ENCODE assay signal across 8 cellular contexts in the genomic region with DNA sequence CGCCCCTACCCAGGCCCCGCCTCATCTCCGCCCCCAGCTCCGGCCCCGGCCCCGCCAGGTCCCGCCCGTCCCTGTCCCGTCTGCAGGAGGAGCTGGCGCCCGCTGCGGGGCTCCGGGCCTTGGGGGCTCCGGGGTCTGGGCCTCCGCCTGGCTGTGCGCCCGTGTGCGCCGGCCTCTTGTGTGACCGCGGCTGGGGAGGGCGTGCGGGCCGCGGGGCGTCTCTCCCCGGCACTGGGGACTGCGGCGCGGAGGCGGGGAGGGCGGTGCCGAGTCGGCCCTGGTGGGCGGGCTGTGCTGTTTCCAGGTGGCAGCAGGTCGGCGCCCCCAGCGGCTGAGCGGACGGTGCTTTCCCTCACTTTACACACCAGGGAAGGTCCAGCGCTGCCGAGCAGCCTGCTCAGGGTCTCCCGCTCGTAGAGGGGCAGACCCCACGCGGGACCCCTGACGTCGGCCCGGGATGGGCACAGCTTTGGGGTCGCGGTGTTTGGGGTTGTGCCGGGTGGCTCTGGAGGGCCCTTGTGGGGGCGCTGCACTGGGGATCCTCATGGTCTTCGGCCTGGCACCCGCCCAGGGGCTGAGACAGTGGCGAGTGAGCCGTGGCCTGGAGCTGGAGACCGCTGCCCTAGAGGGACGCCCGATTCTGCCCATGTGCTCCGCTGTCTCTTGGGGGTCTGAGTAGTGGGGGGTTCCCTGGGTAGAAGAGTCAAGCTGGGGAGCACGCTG. TPM values are rescaled to one million over a fixed set of nuclear protein-coding genes. Genes with fewer than 3 reads are reported as not detected.
DNase-seq lines count a peak whose midpoint lies in the region; ATAC-seq and TF ChIP-seq lines count a peak whose summit lies in the region.

No MANE protein-coding gene starts in this region.

- ATAC-seq in GM18907 (IDR thresholded peaks at IDR 0.05; ENCODE audit: unreplicated experiment) (peak; percentile 77), HG03135 (IDR thresholded peaks at IDR 0.05; ENCODE audit: unreplicated experiment) (peak; percentile 72)

- peak; percentile 8 for TF ChIP-seq CTCF in AG09319 (IDR thresholded peaks at IDR 0.05; ENCODE audit: low read depth, low read length)

- DNase-seq in AG09319 (ENCODE audit: extremely low read depth, low read depth) (peak; percentile 10), NCI-H2227 (lab: John Stamatoyannopoulos, UW; ENCODE audit: unreplicated experiment) (peak; percentile 92), cerebellum (ENCODE audit: low spot score) (peak; percentile 96), left kidney (ENCODE audit: low read depth, low spot score) (peak; percentile 96)
- DNase-seq in activated CD4-positive, CD25-positive, alpha-beta regulatory T cell treated with anti-CD3 and anti-CD28 coated beads, Interleukin-2, amount 50 U/mL, for 72 hours, result peak; percentile 86
- DNase-seq in stimulated activated CD4-positive, alpha-beta T cell treated with anti-CD3 and anti-CD28 coated beads, Interleukin-2, amount 100 ng/mL, for 48 hours, result peak; percentile 81 to 84

RNA-seq across cellular contexts. Expression of a gene that starts 0.7 kb away (rescaled TPM):
- total RNA-seq in cerebellum, result 33.2 TPM

RNA-seq across cellular contexts. Expression of a gene that starts 16.0 kb away (rescaled TPM):
- total RNA-seq in cerebellum, result 13.6 TPM

RNA-seq across cellular contexts. Expression of a gene that starts 31.9 kb away (rescaled TPM):
- total RNA-seq in cerebellum, result 6.3 TPM

Comparison
In these comparisons a context has a peak if more than half of its experiments do, and no peak if none do; other contexts are left out.
1. Peak in every context shown above with its lines: DNase-seq and ATAC-seq.
2. DNase-seq: peak in every context shown above with its lines; median percentile 96 in cerebellum; 96 in left kidney; 92 in NCI-H2227; 86 in activated CD4-positive, CD25-positive, alpha-beta regulatory T cell treated with anti-CD3 and anti-CD28 coated beads, Interleukin-2, amount 50 U/mL, for 72 hours; 82 in stimulated activated CD4-positive, alpha-beta T cell treated with anti-CD3 and anti-CD28 coated beads, Interleukin-2, amount 100 ng/mL, for 48 hours; 10 in AG09319.